ENCODE assay signal across 8 cellular contexts in the genomic region with DNA sequence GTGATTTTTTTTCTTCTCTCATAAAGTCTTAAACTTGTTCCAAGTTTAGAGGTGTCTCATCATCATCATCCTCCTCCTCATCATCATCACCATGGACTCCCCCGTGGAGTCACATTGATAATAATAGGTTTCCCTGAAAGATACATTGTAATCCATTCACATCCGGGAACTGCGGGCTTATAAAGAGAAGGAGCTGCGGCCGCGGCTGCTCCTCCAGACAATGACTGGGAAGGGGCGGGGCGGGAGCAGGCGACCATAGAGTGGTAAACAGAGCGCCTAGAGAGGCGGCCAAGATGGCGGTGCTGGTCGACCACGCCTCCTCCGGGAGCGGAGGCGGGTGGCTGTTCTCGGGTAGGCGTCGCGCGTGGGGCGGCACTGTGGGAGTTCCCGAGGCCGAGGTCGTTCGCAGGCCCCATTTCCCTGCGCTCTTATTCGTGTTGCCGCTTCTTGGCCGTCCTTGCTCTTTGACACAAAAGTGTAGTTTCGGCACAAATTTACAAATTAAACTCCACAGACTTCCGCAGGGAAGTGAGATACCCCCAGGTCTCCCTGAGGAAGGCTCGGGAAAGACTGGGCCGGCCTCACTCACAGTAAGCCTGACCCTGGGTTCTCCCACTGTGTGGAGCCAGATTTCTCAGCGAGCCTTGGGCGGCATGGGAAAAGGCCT. TPM values are rescaled to one million over a fixed set of nuclear protein-coding genes. Genes with fewer than 3 reads are reported as not detected.
DNase-seq lines count a peak whose midpoint lies in the region; FAIRE-seq and TF ChIP-seq lines count a peak whose summit lies in the region.

No MANE protein-coding gene starts in this region.

- intact Hi-C loops in activated naive CD4-positive, alpha-beta T cell treated with anti-CD3 and anti-CD28 coated beads for 36 hours (cut with micrococcal nuclease) = loop anchor here (1.0 to 10.0 kb wide), 7 partner anchors 100 to 1848 kb away; a partner anchor contains a TSS
- intact Hi-C loops in stomach (cut with DNase I; ENCODE audit: low total_unique reads) = loop anchor here (5.0 kb wide), 1 partner anchor 172 kb away; no protein-coding TSS in a partner anchor

- H3K27ac Mint-ChIP-seq in activated naive CD4-positive, alpha-beta T cell treated with anti-CD3 and anti-CD28 coated beads for 36 hours = no peak overlapping the region
- peak overlapping the region; percentile 92 for H3K27ac Mint-ChIP-seq in neural progenitor cell

- TF ChIP-seq EP300 in stomach (IDR thresholded peaks at IDR 0.05) = no peak

- in situ Hi-C loops in GM23248 (cut with MboI) = loop anchor here (10.0 kb wide), 2 partner anchors 265 to 985 kb away; no protein-coding TSS in a partner anchor

- H3K4me3 ChIP-seq in GM23248 (peak overlapping the region; percentile 88), neural progenitor cell (peak overlapping the region; percentile 90), stomach (peak overlapping the region; percentile 57 to 71 (median 62))

- H3K4me1 ChIP-seq in GM23248 (ENCODE audit: insufficient read depth) = peaks cover 15% of the 10 kb centered on the region
- peaks cover 14% of the 10 kb centered on the region for H3K4me1 ChIP-seq in neural progenitor cell
- peaks cover 0 to 24% (median 4%) of the 10 kb centered on the region in 4 donors for H3K4me1 ChIP-seq in stomach

- H3K9ac ChIP-seq in GM23248 (peak overlapping the region; percentile 89), neural progenitor cell (peak overlapping the region; percentile 71)

- H3K27me3 ChIP-seq in GM23248 (replicated peaks; ENCODE audit: insufficient read depth) = no peaks in the 10 kb centered on the region
- H3K27me3 ChIP-seq in neural progenitor cell = no peaks in the 10 kb centered on the region
- peaks cover 0 to 12% (median 0%) of the 10 kb centered on the region in 3 donors for H3K27me3 ChIP-seq in stomach

- H2AFZ ChIP-seq in GM23248 = peak overlapping the region; percentile 98
- H2AFZ ChIP-seq in neural progenitor cell (replicated peaks) = peak overlapping the region; percentile 90

- H3K9me3 ChIP-seq in GM23248 (ENCODE audit: low read depth) (no peaks in the 10 kb centered on the region), neural progenitor cell (ENCODE audit: low read depth) (no peaks in the 10 kb centered on the region), stomach (no peaks in the 10 kb centered on the region)

- H3K4me1 Mint-ChIP-seq in activated naive CD4-positive, alpha-beta T cell treated with anti-CD3 and anti-CD28 coated beads for 36 hours (ENCODE audit: low read depth) = peaks cover 19% of the 10 kb centered on the region
- H3K4me1 Mint-ChIP-seq in neural progenitor cell = peaks cover 19% of the 10 kb centered on the region

- H3K79me2 ChIP-seq in GM23248 (ENCODE audit: insufficient read depth) (peaks cover 39% of the 10 kb centered on the region), neural progenitor cell (ENCODE audit: low read depth) (peaks cover 47% of the 10 kb centered on the region)

- peak overlapping the region; percentile 70 for H3K4me3 Mint-ChIP-seq in activated naive CD4-positive, alpha-beta T cell treated with anti-CD3 and anti-CD28 coated beads for 36 hours
- H3K4me3 Mint-ChIP-seq in neural progenitor cell = peak overlapping the region; percentile 94

- WGBS in GM23248 (ENCODE audit: low coverage in 1 of 2, low lambda C conversion rate in 2 of 2, missing lambda C conversion rate in 2 of 2), 2 experiments = 1 to 2% methylated on average over 35 to 36 of the region's 37 CpGs
- 3 to 6% (median 4%) methylated on average over 33 to 37 of the region's 37 CpGs for WGBS in stomach, 5 donors

- TF ChIP-seq POLR2A in Raji (IDR thresholded peaks at IDR 0.05; ENCODE audit: insufficient read depth, low read depth, low read length) (peak; percentile 76), stomach (IDR thresholded peaks at IDR 0.05) (no peak)

- no peaks in the 10 kb centered on the region for H4K20me1 ChIP-seq in GM23248 (ENCODE audit: insufficient read depth)
- H4K20me1 ChIP-seq in neural progenitor cell (ENCODE audit: low read depth) = no peaks in the 10 kb centered on the region

- H3K27ac ChIP-seq in GM23248 = peak overlapping the region; percentile 88
- H3K27ac ChIP-seq in neural progenitor cell = no peak overlapping the region
- peak overlapping the region; percentile 15 to 91 (median 87) for H3K27ac ChIP-seq in stomach

- peaks cover 2% of the 10 kb centered on the region for H3K36me3 Mint-ChIP-seq in activated naive CD4-positive, alpha-beta T cell treated with anti-CD3 and anti-CD28 coated beads for 36 hours (ENCODE audit: low read depth)
- H3K36me3 Mint-ChIP-seq in neural progenitor cell = peaks cover 9% of the 10 kb centered on the region

- no peak for TF ChIP-seq CTCF in neural progenitor cell (IDR thresholded peaks at IDR 0.05)
- TF ChIP-seq CTCF in stomach (IDR thresholded peaks at IDR 0.05) = no peak

- H3F3A ChIP-seq in GM23248 (ENCODE audit: insufficient read depth) = peaks cover 18% of the 10 kb centered on the region
- H3F3A ChIP-seq in neural progenitor cell (ENCODE audit: low read depth) = peaks cover 30% of the 10 kb centered on the region

- peak overlapping the region; percentile 98 for H3K4me2 ChIP-seq in GM23248 (ENCODE audit: unreplicated experiment)
- peak overlapping the region; percentile 83 for H3K4me2 ChIP-seq in neural progenitor cell

- no peaks in the 10 kb centered on the region for H3K9me2 ChIP-seq in GM23248 (ENCODE audit: insufficient read depth)

- FAIRE-seq in frontal cortex (lab: Jason Lieb, UNC) = peak; percentile 28

- H3K27me3 Mint-ChIP-seq in activated naive CD4-positive, alpha-beta T cell treated with anti-CD3 and anti-CD28 coated beads for 36 hours (ENCODE audit: low read depth) = peaks cover 59% of the 10 kb centered on the region
- H3K27me3 Mint-ChIP-seq in neural progenitor cell (ENCODE audit: insufficient read depth, low read depth) = no peaks in the 10 kb centered on the region

- CTCF ChIA-PET in activated naive CD4-positive, alpha-beta T cell treated with anti-CD3 and anti-CD28 coated beads for 36 hours (lab: Charles Lee) = no interaction called here

- H3K36me3 ChIP-seq in GM23248 (ENCODE audit: low read depth) = no peaks in the 10 kb centered on the region
- H3K36me3 ChIP-seq in neural progenitor cell = no peaks in the 10 kb centered on the region
- no peaks in the 10 kb centered on the region for H3K36me3 ChIP-seq in stomach

- no peaks in the 10 kb centered on the region for H3K9me3 Mint-ChIP-seq in activated naive CD4-positive, alpha-beta T cell treated with anti-CD3 and anti-CD28 coated beads for 36 hours
- H3K9me3 Mint-ChIP-seq in neural progenitor cell = no peaks in the 10 kb centered on the region

- peak; percentile 82 for DNase-seq in DMS79 (lab: John Stamatoyannopoulos, UW)
- peak; percentile 98 for DNase-seq in GM23248
- DNase-seq in M059J (ENCODE audit: low read depth) = peak; percentile 94
- peak; percentile 86 for DNase-seq in activated naive CD4-positive, alpha-beta T cell treated with anti-CD3 and anti-CD28 coated beads for 36 hours
- peak; percentile 82 to 85 for DNase-seq in frontal cortex (ENCODE audit: low spot score in 2 of 2)
- peak; percentile 97 for DNase-seq in neural progenitor cell (ENCODE audit: low spot score)
- DNase-seq in stomach = peak; percentile 81

RNA-seq across cellular contexts. Expression of a gene that starts 1.8 kb away (rescaled TPM):
- total RNA-seq in GM23248 (2014; rRNA removed; shearing (Covaris generic)) = 54.5 and 60.7 TPM in 2 replicates
- polyA plus RNA-seq in GM23248 (2016; fragmentation: Nextera tagmentation; extraction: Ambion mirVana) (59.3 and 60.2 TPM in 2 replicates), stomach (10 to 100 TPM in 2 of 3 donors, 1 to 10 TPM in 1; 5.1 to 22.1 (median 12.7) TPM)
- 57.2 and 70.7 TPM in 2 replicates for total RNA-seq in M059J (2014; rRNA removed; shearing (Covaris generic))
- under 1 TPM; 0.49 to 0.91 TPM for total RNA-seq in activated naive CD4-positive, alpha-beta T cell treated with anti-CD3 and anti-CD28 coated beads for 36 hours
- total RNA-seq in frontal cortex (616 TPM), neural progenitor cell (ENCODE audit: low replicate concordance) (111 and 161 TPM in 2 replicates), stomach (100 to 1,000 TPM in 2 of 5 donors, 10 to 100 TPM in 2, 1 to 10 TPM in 1; 7.2 to 187 (median 74.1) TPM)

Comparison
In these comparisons a context has a peak if more than half of its experiments do, and no peak if none do; other contexts are left out.
1. RNA of a gene that starts 1.8 kb away (total RNA-seq): 616 TPM in frontal cortex (single experiment), 111 to 161 TPM in neural progenitor cell, 7.2 to 187 TPM in stomach, 57.2 to 70.7 TPM in M059J and 54.5 to 60.7 TPM in GM23248; 0.49 to 0.91 TPM in activated naive CD4-positive, alpha-beta T cell treated with anti-CD3 and anti-CD28 coated beads for 36 hours; every median in the first group is over 4 times any median in the second.
2. Peak in every context shown above with its lines, with median percentiles within 50 percentile points of each other: DNase-seq and H3K4me3 ChIP-seq.